ENCODE assay signal across 1 cellular context in the genomic region with DNA sequence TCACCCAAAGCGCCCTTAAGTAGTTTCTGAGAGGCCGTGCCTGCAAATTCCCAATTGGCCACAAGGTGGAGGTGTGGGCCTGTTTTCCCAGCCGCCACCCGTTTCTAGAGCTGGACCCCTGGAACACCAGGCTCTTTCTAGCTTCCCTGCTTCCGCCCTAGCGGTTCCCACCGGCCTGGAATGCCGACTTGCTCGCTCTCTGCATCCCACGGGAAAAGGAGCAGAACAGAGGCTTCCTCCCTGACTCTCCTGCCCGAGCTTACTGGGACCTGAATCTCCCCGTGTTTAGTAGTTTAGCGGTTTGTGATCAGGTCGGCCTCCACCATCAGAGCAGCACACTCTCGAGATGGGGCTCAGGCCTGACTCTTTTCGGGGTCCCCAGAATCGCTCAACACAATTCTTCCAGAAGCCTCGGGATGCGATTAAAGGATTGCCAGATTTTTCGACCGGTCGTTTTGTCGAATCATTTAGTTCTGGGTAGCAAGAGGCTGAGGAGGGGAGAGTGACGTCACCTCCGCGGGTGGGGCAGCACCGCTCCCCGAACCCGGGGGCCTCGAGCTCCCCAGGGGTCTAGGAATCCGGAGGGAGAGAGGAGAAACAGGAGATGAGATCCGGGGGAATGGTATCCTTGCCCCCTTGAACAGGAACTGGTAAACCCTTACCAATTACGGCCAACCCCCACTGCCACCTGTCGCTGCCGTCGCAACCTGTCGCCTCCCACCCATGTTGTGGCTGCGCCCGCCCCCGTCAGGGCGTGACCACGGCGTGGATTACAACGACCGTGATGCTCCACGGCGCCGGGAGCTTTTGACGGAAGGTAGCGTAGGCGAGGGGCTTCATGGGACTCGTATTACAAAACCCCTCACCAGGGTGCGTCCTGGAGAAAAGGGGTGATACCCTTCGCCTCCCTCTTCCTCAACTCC.
A peak's percentile ranks its signal among the peaks of the same experiment; 100 is the strongest.
TF ChIP-seq lines count a peak whose summit lies in the region.

No MANE protein-coding gene starts in this region.

TF ChIP-seq in K562, 482 proteins besides CTCF, POLR2A, EP300 and RAD21 (continued from another document and continues in another):
- TF ChIP-seq, protein P1, sequence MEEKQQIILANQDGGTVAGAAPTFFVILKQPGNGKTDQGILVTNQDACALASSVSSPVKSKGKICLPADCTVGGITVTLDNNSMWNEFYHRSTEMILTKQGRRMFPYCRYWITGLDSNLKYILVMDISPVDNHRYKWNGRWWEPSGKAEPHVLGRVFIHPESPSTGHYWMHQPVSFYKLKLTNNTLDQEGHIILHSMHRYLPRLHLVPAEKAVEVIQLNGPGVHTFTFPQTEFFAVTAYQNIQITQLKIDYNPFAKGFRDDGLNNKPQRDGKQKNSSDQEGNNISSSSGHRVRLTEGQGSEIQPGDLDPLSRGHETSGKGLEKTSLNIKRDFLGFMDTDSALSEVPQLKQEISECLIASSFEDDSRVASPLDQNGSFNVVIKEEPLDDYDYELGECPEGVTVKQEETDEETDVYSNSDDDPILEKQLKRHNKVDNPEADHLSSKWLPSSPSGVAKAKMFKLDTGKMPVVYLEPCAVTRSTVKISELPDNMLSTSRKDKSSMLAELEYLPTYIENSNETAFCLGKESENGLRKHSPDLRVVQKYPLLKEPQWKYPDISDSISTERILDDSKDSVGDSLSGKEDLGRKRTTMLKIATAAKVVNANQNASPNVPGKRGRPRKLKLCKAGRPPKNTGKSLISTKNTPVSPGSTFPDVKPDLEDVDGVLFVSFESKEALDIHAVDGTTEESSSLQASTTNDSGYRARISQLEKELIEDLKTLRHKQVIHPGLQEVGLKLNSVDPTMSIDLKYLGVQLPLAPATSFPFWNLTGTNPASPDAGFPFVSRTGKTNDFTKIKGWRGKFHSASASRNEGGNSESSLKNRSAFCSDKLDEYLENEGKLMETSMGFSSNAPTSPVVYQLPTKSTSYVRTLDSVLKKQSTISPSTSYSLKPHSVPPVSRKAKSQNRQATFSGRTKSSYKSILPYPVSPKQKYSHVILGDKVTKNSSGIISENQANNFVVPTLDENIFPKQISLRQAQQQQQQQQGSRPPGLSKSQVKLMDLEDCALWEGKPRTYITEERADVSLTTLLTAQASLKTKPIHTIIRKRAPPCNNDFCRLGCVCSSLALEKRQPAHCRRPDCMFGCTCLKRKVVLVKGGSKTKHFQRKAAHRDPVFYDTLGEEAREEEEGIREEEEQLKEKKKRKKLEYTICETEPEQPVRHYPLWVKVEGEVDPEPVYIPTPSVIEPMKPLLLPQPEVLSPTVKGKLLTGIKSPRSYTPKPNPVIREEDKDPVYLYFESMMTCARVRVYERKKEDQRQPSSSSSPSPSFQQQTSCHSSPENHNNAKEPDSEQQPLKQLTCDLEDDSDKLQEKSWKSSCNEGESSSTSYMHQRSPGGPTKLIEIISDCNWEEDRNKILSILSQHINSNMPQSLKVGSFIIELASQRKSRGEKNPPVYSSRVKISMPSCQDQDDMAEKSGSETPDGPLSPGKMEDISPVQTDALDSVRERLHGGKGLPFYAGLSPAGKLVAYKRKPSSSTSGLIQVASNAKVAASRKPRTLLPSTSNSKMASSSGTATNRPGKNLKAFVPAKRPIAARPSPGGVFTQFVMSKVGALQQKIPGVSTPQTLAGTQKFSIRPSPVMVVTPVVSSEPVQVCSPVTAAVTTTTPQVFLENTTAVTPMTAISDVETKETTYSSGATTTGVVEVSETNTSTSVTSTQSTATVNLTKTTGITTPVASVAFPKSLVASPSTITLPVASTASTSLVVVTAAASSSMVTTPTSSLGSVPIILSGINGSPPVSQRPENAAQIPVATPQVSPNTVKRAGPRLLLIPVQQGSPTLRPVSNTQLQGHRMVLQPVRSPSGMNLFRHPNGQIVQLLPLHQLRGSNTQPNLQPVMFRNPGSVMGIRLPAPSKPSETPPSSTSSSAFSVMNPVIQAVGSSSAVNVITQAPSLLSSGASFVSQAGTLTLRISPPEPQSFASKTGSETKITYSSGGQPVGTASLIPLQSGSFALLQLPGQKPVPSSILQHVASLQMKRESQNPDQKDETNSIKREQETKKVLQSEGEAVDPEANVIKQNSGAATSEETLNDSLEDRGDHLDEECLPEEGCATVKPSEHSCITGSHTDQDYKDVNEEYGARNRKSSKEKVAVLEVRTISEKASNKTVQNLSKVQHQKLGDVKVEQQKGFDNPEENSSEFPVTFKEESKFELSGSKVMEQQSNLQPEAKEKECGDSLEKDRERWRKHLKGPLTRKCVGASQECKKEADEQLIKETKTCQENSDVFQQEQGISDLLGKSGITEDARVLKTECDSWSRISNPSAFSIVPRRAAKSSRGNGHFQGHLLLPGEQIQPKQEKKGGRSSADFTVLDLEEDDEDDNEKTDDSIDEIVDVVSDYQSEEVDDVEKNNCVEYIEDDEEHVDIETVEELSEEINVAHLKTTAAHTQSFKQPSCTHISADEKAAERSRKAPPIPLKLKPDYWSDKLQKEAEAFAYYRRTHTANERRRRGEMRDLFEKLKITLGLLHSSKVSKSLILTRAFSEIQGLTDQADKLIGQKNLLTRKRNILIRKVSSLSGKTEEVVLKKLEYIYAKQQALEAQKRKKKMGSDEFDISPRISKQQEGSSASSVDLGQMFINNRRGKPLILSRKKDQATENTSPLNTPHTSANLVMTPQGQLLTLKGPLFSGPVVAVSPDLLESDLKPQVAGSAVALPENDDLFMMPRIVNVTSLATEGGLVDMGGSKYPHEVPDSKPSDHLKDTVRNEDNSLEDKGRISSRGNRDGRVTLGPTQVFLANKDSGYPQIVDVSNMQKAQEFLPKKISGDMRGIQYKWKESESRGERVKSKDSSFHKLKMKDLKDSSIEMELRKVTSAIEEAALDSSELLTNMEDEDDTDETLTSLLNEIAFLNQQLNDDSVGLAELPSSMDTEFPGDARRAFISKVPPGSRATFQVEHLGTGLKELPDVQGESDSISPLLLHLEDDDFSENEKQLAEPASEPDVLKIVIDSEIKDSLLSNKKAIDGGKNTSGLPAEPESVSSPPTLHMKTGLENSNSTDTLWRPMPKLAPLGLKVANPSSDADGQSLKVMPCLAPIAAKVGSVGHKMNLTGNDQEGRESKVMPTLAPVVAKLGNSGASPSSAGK (IDR thresholded peaks at IDR 0.05): peak; percentile 85
- TF ChIP-seq OTX1 (CRISPR knock-in tag; IDR thresholded peaks at IDR 0.05) (no peak), SOX6 (IDR thresholded peaks at IDR 0.05) (peak; percentile 33; the same call in 1 of the 2 replicates), TEAD2 (tag; IDR thresholded peaks at IDR 0.05) (no peak), ZNF143 (CRISPR knock-in tag; IDR thresholded peaks at IDR 0.05) (peak; percentile 71), SMARCE1 (IDR thresholded peaks at IDR 0.05) (peak; percentile 56; the same call in 1 of the 2 replicates), TEAD1 (CRISPR knock-in tag; IDR thresholded peaks at IDR 0.05) (no peak), CEBPG (CRISPR knock-in tag; IDR thresholded peaks at IDR 0.05) (no peak), CEBPG (tag; conservative IDR thresholded peaks at IDR 0.05 in 1 of 2, IDR thresholded peaks at IDR 0.05 in 1 of 2) (peak; percentile 4 to 39; a peak in 3 of 4 replicates), ZNF224 (CRISPR knock-in tag; IDR thresholded peaks at IDR 0.05) (0 out of 2 replicates have a peak, but pooled peaks have one; percentile 12), RB1 (IDR thresholded peaks at IDR 0.05; ENCODE audit: low read depth) (peak; percentile 18; the same call in 1 of the 2 replicates), ARNT (IDR thresholded peaks at IDR 0.05) (peak in 1 of 2 experiments; percentile 77; a peak in 2 of 4 replicates), MTA3 (IDR thresholded peaks at IDR 0.05; ENCODE audit: borderline replicate concordance) (no peak; the same call in 1 of the 2 replicates), NCOR1 (IDR thresholded peaks at IDR 0.05) (peak; percentile 37), MYBL2 (IDR thresholded peaks at IDR 0.05; ENCODE audit: low read depth) (no peak), MYBL2 (CRISPR knock-in tag; IDR thresholded peaks at IDR 0.05; ENCODE audit: borderline replicate concordance) (no peak; the same call in 1 of the 2 replicates), ZNF347 (CRISPR knock-in tag; IDR thresholded peaks at IDR 0.05; ENCODE audit: low read depth) (no peak)
- TF ChIP-seq, protein P2, sequence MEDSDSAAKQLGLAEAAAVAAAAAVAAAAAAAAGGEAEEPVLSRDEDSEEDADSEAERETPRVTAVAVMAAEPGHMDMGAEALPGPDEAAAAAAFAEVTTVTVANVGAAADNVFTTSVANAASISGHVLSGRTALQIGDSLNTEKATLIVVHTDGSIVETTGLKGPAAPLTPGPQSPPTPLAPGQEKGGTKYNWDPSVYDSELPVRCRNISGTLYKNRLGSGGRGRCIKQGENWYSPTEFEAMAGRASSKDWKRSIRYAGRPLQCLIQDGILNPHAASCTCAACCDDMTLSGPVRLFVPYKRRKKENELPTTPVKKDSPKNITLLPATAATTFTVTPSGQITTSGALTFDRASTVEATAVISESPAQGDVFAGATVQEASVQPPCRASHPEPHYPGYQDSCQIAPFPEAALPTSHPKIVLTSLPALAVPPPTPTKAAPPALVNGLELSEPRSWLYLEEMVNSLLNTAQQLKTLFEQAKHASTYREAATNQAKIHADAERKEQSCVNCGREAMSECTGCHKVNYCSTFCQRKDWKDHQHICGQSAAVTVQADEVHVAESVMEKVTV (CRISPR knock-in tag; IDR thresholded peaks at IDR 0.05): peak; percentile 66
- TF ChIP-seq, protein P3, sequence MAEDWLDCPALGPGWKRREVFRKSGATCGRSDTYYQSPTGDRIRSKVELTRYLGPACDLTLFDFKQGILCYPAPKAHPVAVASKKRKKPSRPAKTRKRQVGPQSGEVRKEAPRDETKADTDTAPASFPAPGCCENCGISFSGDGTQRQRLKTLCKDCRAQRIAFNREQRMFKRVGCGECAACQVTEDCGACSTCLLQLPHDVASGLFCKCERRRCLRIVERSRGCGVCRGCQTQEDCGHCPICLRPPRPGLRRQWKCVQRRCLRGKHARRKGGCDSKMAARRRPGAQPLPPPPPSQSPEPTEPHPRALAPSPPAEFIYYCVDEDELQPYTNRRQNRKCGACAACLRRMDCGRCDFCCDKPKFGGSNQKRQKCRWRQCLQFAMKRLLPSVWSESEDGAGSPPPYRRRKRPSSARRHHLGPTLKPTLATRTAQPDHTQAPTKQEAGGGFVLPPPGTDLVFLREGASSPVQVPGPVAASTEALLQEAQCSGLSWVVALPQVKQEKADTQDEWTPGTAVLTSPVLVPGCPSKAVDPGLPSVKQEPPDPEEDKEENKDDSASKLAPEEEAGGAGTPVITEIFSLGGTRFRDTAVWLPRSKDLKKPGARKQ (CRISPR knock-in tag; IDR thresholded peaks at IDR 0.05): no peak
- TF ChIP-seq, protein P4, sequence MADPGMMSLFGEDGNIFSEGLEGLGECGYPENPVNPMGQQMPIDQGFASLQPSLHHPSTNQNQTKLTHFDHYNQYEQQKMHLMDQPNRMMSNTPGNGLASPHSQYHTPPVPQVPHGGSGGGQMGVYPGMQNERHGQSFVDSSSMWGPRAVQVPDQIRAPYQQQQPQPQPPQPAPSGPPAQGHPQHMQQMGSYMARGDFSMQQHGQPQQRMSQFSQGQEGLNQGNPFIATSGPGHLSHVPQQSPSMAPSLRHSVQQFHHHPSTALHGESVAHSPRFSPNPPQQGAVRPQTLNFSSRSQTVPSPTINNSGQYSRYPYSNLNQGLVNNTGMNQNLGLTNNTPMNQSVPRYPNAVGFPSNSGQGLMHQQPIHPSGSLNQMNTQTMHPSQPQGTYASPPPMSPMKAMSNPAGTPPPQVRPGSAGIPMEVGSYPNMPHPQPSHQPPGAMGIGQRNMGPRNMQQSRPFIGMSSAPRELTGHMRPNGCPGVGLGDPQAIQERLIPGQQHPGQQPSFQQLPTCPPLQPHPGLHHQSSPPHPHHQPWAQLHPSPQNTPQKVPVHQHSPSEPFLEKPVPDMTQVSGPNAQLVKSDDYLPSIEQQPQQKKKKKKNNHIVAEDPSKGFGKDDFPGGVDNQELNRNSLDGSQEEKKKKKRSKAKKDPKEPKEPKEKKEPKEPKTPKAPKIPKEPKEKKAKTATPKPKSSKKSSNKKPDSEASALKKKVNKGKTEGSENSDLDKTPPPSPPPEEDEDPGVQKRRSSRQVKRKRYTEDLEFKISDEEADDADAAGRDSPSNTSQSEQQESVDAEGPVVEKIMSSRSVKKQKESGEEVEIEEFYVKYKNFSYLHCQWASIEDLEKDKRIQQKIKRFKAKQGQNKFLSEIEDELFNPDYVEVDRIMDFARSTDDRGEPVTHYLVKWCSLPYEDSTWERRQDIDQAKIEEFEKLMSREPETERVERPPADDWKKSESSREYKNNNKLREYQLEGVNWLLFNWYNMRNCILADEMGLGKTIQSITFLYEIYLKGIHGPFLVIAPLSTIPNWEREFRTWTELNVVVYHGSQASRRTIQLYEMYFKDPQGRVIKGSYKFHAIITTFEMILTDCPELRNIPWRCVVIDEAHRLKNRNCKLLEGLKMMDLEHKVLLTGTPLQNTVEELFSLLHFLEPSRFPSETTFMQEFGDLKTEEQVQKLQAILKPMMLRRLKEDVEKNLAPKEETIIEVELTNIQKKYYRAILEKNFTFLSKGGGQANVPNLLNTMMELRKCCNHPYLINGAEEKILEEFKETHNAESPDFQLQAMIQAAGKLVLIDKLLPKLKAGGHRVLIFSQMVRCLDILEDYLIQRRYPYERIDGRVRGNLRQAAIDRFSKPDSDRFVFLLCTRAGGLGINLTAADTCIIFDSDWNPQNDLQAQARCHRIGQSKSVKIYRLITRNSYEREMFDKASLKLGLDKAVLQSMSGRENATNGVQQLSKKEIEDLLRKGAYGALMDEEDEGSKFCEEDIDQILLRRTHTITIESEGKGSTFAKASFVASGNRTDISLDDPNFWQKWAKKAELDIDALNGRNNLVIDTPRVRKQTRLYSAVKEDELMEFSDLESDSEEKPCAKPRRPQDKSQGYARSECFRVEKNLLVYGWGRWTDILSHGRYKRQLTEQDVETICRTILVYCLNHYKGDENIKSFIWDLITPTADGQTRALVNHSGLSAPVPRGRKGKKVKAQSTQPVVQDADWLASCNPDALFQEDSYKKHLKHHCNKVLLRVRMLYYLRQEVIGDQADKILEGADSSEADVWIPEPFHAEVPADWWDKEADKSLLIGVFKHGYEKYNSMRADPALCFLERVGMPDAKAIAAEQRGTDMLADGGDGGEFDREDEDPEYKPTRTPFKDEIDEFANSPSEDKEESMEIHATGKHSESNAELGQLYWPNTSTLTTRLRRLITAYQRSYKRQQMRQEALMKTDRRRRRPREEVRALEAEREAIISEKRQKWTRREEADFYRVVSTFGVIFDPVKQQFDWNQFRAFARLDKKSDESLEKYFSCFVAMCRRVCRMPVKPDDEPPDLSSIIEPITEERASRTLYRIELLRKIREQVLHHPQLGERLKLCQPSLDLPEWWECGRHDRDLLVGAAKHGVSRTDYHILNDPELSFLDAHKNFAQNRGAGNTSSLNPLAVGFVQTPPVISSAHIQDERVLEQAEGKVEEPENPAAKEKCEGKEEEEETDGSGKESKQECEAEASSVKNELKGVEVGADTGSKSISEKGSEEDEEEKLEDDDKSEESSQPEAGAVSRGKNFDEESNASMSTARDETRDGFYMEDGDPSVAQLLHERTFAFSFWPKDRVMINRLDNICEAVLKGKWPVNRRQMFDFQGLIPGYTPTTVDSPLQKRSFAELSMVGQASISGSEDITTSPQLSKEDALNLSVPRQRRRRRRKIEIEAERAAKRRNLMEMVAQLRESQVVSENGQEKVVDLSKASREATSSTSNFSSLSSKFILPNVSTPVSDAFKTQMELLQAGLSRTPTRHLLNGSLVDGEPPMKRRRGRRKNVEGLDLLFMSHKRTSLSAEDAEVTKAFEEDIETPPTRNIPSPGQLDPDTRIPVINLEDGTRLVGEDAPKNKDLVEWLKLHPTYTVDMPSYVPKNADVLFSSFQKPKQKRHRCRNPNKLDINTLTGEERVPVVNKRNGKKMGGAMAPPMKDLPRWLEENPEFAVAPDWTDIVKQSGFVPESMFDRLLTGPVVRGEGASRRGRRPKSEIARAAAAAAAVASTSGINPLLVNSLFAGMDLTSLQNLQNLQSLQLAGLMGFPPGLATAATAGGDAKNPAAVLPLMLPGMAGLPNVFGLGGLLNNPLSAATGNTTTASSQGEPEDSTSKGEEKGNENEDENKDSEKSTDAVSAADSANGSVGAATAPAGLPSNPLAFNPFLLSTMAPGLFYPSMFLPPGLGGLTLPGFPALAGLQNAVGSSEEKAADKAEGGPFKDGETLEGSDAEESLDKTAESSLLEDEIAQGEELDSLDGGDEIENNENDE (IDR thresholded peaks at IDR 0.05; ENCODE audit: low read depth, low read length): no peak
- TF ChIP-seq, protein P5, sequence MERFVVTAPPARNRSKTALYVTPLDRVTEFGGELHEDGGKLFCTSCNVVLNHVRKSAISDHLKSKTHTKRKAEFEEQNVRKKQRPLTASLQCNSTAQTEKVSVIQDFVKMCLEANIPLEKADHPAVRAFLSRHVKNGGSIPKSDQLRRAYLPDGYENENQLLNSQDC (CRISPR knock-in tag; IDR thresholded peaks at IDR 0.05): 0 out of 2 replicates have a peak, but pooled peaks have one; percentile 8
